8 cellular contexts compared by ENCODE assay signal in genomic region chr1:156356875-156357534, GRCh38. TPM values are rescaled to one million over a fixed set of nuclear protein-coding genes. Genes with fewer than 3 reads are reported as not detected.
A peak's percentile ranks its signal among the peaks of the same experiment; 100 is the strongest.
DNase-seq lines count a peak whose midpoint lies in the region; ATAC-seq and TF ChIP-seq lines count a peak whose summit lies in the region.

No MANE protein-coding gene starts in this region.

- no peak overlapping the region for H3K27ac Mint-ChIP-seq in activated naive CD8-positive, alpha-beta T cell treated with anti-CD3 and anti-CD28 coated beads for 36 hours

- peaks cover 46% of the 10 kb centered on the region for H3K27me3 Mint-ChIP-seq in activated naive CD8-positive, alpha-beta T cell treated with anti-CD3 and anti-CD28 coated beads for 36 hours

- H3K4me1 ChIP-seq in RWPE2 (ENCODE audit: insufficient read depth, poor library complexity, severe bottlenecking): no peaks in the 10 kb centered on the region

- peak; percentile 37 for DNase-seq in KBM-7
- no peak for DNase-seq in RWPE2 (ENCODE audit: low spot score)
- peak; percentile 66 for DNase-seq in activated naive CD8-positive, alpha-beta T cell treated with anti-CD3 and anti-CD28 coated beads for 36 hours
- DNase-seq in stimulated activated CD4-positive, alpha-beta T cell treated with anti-CD3 and anti-CD28 coated beads, Interleukin-2, amount 100 ng/mL, for 24 hours: peak; percentile 54 to 76
- DNase-seq in mesenteric fat pad (ENCODE audit: low spot score): no peak

- no peaks in the 10 kb centered on the region for H3K36me3 Mint-ChIP-seq in activated naive CD8-positive, alpha-beta T cell treated with anti-CD3 and anti-CD28 coated beads for 36 hours

- no peaks in the 10 kb centered on the region for H3K36me3 ChIP-seq in RWPE2 (ENCODE audit: low read depth)

- ATAC-seq in RWPE2 (ENCODE audit: low read depth) (peak; percentile 97), HG02970 (IDR thresholded peaks at IDR 0.05; ENCODE audit: low FRiP score, unreplicated experiment) (no peak)

- H3K9me3 ChIP-seq in RWPE2 (ENCODE audit: severe bottlenecking): no peaks in the 10 kb centered on the region

- H3K9me3 Mint-ChIP-seq in activated naive CD8-positive, alpha-beta T cell treated with anti-CD3 and anti-CD28 coated beads for 36 hours: no peaks in the 10 kb centered on the region

- no peak overlapping the region for H3K4me3 Mint-ChIP-seq in activated naive CD8-positive, alpha-beta T cell treated with anti-CD3 and anti-CD28 coated beads for 36 hours

- H3K4me3 ChIP-seq in RWPE2 (ENCODE audit: severe bottlenecking): no peak overlapping the region
- peak overlapping the region; percentile 14 for H3K4me3 ChIP-seq in iPS-11a (ENCODE audit: low read depth, low read length)

- H3K27me3 ChIP-seq in RWPE2 (ENCODE audit: insufficient read depth, poor library complexity, severe bottlenecking): peaks cover 5% of the 10 kb centered on the region

- H3K27ac ChIP-seq in RWPE2 (ENCODE audit: poor library complexity, severe bottlenecking): no peak overlapping the region

- TF ChIP-seq CTCF in GM12874 (IDR thresholded peaks at IDR 0.05; ENCODE audit: insufficient read depth, low read depth, low read length) (peak; percentile 85), RWPE2 (IDR thresholded peaks at IDR 0.05; ENCODE audit: poor library complexity, severe bottlenecking) (peak; percentile 97)

- H3K4me1 Mint-ChIP-seq in activated naive CD8-positive, alpha-beta T cell treated with anti-CD3 and anti-CD28 coated beads for 36 hours: peaks cover 9% of the 10 kb centered on the region

- in situ Hi-C loops in KBM-7 (cut with MboI; ENCODE audit: low pct_unique_long_range_greater_than_20kb, low sequenced_read_pairs): no loop called here

RNA-seq across cellular contexts. Expression of gene RHBG, which starts 12.0 kb away (rescaled TPM):
- not detected for total RNA-seq in activated naive CD8-positive, alpha-beta T cell treated with anti-CD3 and anti-CD28 coated beads for 36 hours
- not detected for total RNA-seq in mesenteric fat pad

RNA-seq across cellular contexts. Expression of gene TSACC, which starts 18.7 kb away (rescaled TPM):
- total RNA-seq in activated naive CD8-positive, alpha-beta T cell treated with anti-CD3 and anti-CD28 coated beads for 36 hours: not detected
- 0.64 TPM for total RNA-seq in mesenteric fat pad

RNA-seq across cellular contexts. Expression of gene CCT3, which starts 18.9 kb away (rescaled TPM):
- 100 to 1,000 TPM; 497 to 499 TPM for total RNA-seq in activated naive CD8-positive, alpha-beta T cell treated with anti-CD3 and anti-CD28 coated beads for 36 hours
- total RNA-seq in mesenteric fat pad: 163 TPM

RNA-seq across cellular contexts. Expression of gene VHLL, which starts 57.9 kb away (rescaled TPM):
- total RNA-seq in activated naive CD8-positive, alpha-beta T cell treated with anti-CD3 and anti-CD28 coated beads for 36 hours: not detected
- total RNA-seq in mesenteric fat pad: not detected

Comparison
In these comparisons a context has a peak if more than half of its experiments do, and no peak if none do; other contexts are left out.
1. DNase-seq: peak in KBM-7 (single experiment), activated naive CD8-positive, alpha-beta T cell treated with anti-CD3 and anti-CD28 coated beads for 36 hours (single experiment) and stimulated activated CD4-positive, alpha-beta T cell treated with anti-CD3 and anti-CD28 coated beads, Interleukin-2, amount 100 ng/mL, for 24 hours (2 of 2); none in RWPE2 (single experiment) and mesenteric fat pad (single experiment).